ENCODE assay signal across 9 cellular contexts in the genomic region with DNA sequence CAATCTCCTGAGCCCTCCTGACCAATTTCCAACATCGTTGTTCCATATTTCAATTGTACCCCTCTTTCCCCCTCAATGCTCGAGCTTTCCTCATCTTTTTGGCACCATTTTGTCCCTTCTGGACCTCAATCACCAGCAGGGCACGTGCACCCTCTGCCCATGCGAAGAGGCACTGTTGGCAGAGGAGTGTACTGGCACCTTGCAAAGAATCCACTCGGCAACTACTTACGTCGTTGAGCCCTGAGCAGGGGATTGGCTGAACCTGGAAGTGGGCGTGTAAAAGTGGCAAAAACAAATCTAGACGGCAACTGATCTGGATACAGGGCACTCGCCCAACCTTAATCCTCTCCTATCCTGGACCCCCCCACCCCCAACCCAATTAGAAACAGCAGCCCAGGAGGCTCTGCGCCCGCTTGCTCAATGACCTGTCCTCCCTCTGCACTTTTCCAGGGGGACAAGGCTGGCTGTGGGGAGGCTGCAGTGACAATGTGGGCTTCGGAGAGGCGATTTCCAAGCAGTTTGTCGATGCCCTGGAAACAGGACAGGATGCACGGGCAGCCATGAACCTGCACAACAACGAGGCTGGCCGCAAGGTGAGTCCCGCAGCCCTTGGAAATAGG. TPM values are rescaled to one million over a fixed set of nuclear protein-coding genes. Genes with fewer than 3 reads are reported as not detected.
DNase-seq lines count a peak whose midpoint lies in the region; ATAC-seq and TF ChIP-seq lines count a peak whose summit lies in the region.
"Had no signal": no experiment of that assay in that cellular context is flagged by ENCODE, and none has a peak within 500 bp of the region (broad histone marks: within the 10 kb centered on the region; RNA-seq: fewer than 3 reads in every experiment).

No MANE protein-coding gene starts in this region.

- H3K4me1 ChIP-seq in BLaER1 (peaks cover 12% of the 10 kb centered on the region), right lobe of liver (peaks cover 0 to 15% (median 5%) of the 10 kb centered on the region in 4 donors)

- H3K9ac ChIP-seq in BLaER1, result 0 out of 2 replicates have a peak overlapping the region, but pooled peaks have one; percentile 40

- H3K27me3 ChIP-seq in BLaER1 (peaks cover 65% of the 10 kb centered on the region), right lobe of liver (no peaks in the 10 kb centered on the region)

- TF ChIP-seq CTCF in right lobe of liver (IDR thresholded peaks at IDR 0.05), result no peak

- no peak for TF ChIP-seq POLR2A in right lobe of liver (IDR thresholded peaks at IDR 0.05)

- WGBS in right lobe of liver (ENCODE audit: insufficient coverage, low coverage, low lambda C conversion rate, missing lambda C conversion rate), result 2% methylated on average over 12 of the region's 19 CpGs

- H4K20me1 ChIP-seq in BLaER1, result peaks cover 39% of the 10 kb centered on the region

- H3K36me3 ChIP-seq in BLaER1 (peaks cover 23% of the 10 kb centered on the region), right lobe of liver (no peaks in the 10 kb centered on the region)

- peak; percentile 45 for DNase-seq in NCI-H524 treated with DMSO at 0.1 percent for 48 hours (lab: John Stamatoyannopoulos, UW)
- DNase-seq in activated CD4-positive, alpha-beta T cell treated with anti-CD3 and anti-CD28 coated beads, Interleukin-2, amount 50 U/mL, for 24 hours (ENCODE audit: low read depth in 1 of 2, low spot score in 1 of 2), result peak; percentile 90 to 96
- DNase-seq in ecto neural progenitor cell (ENCODE audit: low spot score), result peak; percentile 94
- peak; percentile 70 to 88 (median 84) for DNase-seq in right lobe of liver
- peak; percentile 84 for DNase-seq in stimulated activated CD4-positive, alpha-beta T cell treated with anti-CD3 and anti-CD28 coated beads, Interleukin-4, amount 100 ng/mL, for 1 hour

- intact Hi-C loops in right lobe of liver (cut with DNase I), result no loop called here

- ATAC-seq in GM19328 (IDR thresholded peaks at IDR 0.05; ENCODE audit: unreplicated experiment) (peak; percentile 93), HG03469 (IDR thresholded peaks at IDR 0.05; ENCODE audit: unreplicated experiment) (peak; percentile 96), right lobe of liver (peak; percentile 94 to 97 (median 94))

- no peaks in the 10 kb centered on the region for H3K9me3 ChIP-seq in BLaER1
- H3K9me3 ChIP-seq in right lobe of liver, result no peaks in the 10 kb centered on the region

- H3K4me2 ChIP-seq in BLaER1, result peak overlapping the region; percentile 89

- peak overlapping the region; percentile 59 for H3K4me3 ChIP-seq in BLaER1
- peak overlapping the region; percentile 36 to 48 (median 48) for H3K4me3 ChIP-seq in right lobe of liver

- H3K27ac ChIP-seq in BLaER1 (no peak overlapping the region), right lobe of liver (no peak overlapping the region)

RNA-seq across cellular contexts. Expression of a gene that starts 18.8 kb away (rescaled TPM):
- total RNA-seq in right lobe of liver, result under 1 TPM in 1 of 6 experiments, not detected in 5; 0.19 TPM
- total RNA-seq: activated CD8-positive, alpha-beta memory T cell treated with anti-CD3 and anti-CD28 coated beads for 36 hours had no signal

RNA-seq across cellular contexts. Expression of a gene that starts 38.1 kb away (rescaled TPM):
- total RNA-seq in right lobe of liver, result 1 to 10 TPM; 2.4 to 9.1 (median 4.7) TPM

RNA-seq across cellular contexts. Expression of a gene that starts 48.1 kb away (rescaled TPM):
- total RNA-seq in right lobe of liver, result 100 to 1,000 TPM in 3 of 6 experiments, 10 to 100 TPM in 3; 93.6 to 125 (median 99.3) TPM

RNA-seq across cellular contexts. Expression of a gene that starts 54.2 kb away (rescaled TPM):
- 10 to 100 TPM in 3 of 6 experiments, 1 to 10 TPM in 3; 4.5 to 13.9 (median 11.3) TPM for total RNA-seq in right lobe of liver
